22 cellular contexts compared by ENCODE assay signal in the genomic region with DNA sequence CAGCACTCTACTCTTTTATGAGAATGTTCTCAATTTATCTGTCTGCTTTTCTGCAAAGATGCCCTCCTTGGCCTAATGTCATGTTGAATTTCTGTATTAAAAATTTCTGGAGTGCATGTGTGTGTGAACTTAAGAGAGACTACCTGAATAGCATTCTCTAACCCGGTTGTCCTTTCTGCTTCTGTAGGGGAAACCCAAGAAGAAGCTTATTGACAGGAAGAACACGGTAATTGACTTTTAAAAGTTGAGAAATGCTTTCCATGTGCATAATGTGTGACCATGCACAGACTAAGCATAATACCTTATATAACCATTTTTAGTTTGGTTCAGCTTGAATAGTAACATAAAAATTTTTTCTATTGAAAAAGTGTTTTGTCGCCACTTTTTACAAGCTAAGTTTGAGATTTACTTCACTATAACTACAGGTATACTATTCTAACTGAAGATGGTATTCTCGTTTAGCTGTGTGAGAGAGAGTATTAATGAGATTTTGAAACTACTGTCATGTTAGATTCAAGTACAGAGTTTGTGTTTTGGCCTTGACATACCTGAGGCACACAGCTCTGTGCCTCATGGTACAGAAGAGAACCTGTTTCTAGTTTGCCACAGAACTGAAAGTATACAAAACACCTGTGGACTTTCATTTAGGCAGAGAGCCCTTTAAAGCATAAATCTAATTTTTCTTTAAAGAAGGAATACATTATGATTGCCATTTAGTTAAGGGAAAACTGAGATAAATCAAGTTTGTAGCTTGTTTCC.
"Had no signal": no experiment of that assay in that cellular context is flagged by ENCODE, and none has a peak within 500 bp of the region (broad histone marks: within the 10 kb centered on the region; RNA-seq: fewer than 3 reads in every experiment).

No MANE protein-coding gene starts in this region.

- H3K27ac Mint-ChIP-seq: activated CD4-positive, alpha-beta T cell treated with anti-CD3 and anti-CD28 coated beads for 36 hours; activated naive CD8-positive, alpha-beta T cell treated with anti-CD3 and anti-CD28 coated beads, Interleukin-2, amount 50 U/mL, for 24 hours; immature natural killer cell; nephron progenitor cell had no signal

- H3K27ac ChIP-seq: coronary artery, esophagus muscularis mucosa, hepatocyte, left lung, pancreas, psoas muscle, right atrium auricular region, stomach, transverse colon had no signal

- H3K4me3 ChIP-seq: coronary artery, esophagus muscularis mucosa, hepatocyte, left lung, pancreas, psoas muscle, right atrium auricular region, stomach, transverse colon had no signal

- H2AFZ ChIP-seq: hepatocyte had no signal

- H3K9me3 ChIP-seq: esophagus muscularis mucosa, left lung, pancreas, psoas muscle, right atrium auricular region, stomach, transverse colon had no signal

- H3K27me3 ChIP-seq: esophagus muscularis mucosa, hepatocyte, left lung, pancreas, right atrium auricular region, stomach, transverse colon had no signal

- H3K4me2 ChIP-seq: hepatocyte had no signal

- H3K27me3 Mint-ChIP-seq: activated CD4-positive, alpha-beta T cell treated with anti-CD3 and anti-CD28 coated beads for 36 hours; activated naive CD8-positive, alpha-beta T cell treated with anti-CD3 and anti-CD28 coated beads, Interleukin-2, amount 50 U/mL, for 24 hours had no signal

- H3K9me3 Mint-ChIP-seq: activated naive CD8-positive, alpha-beta T cell treated with anti-CD3 and anti-CD28 coated beads, Interleukin-2, amount 50 U/mL, for 24 hours; immature natural killer cell; nephron progenitor cell had no signal

- H3K4me3 Mint-ChIP-seq: activated CD4-positive, alpha-beta T cell treated with anti-CD3 and anti-CD28 coated beads for 36 hours; activated naive CD8-positive, alpha-beta T cell treated with anti-CD3 and anti-CD28 coated beads, Interleukin-2, amount 50 U/mL, for 24 hours; immature natural killer cell; nephron progenitor cell had no signal

- ATAC-seq: activated CD4-positive, alpha-beta T cell treated with anti-CD3 and anti-CD28 coated beads for 36 hours; activated naive CD8-positive, alpha-beta T cell treated with anti-CD3 and anti-CD28 coated beads, Interleukin-2, amount 50 U/mL, for 24 hours; left lung; psoas muscle had no signal

- H3K36me3 ChIP-seq: left lung, pancreas, right atrium auricular region had no signal

- DNase-seq: activated CD4-positive, alpha-beta T cell treated with anti-CD3 and anti-CD28 coated beads for 36 hours; activated CD4-positive, alpha-beta T cell treated with anti-CD3 and anti-CD28 coated beads, Interleukin-2, amount 50 U/mL, for 4 hours; activated CD8-positive, alpha-beta memory T cell treated with anti-CD3 and anti-CD28 coated beads, Interleukin-2, amount 50 U/mL, for 48 hours; activated effector memory CD4-positive, alpha-beta T cell treated with Interleukin-2 at 50 U/mL for 16 hours; activated naive CD4-positive, alpha-beta T cell treated with anti-CD3 and anti-CD28 coated beads, Interleukin-2, amount 50 U/mL, for 16 hours; activated naive CD8-positive, alpha-beta T cell treated with anti-CD3 and anti-CD28 coated beads, Interleukin-2, amount 50 U/mL, for 24 hours; activated T-cell treated with anti-CD3 and anti-CD28 coated beads, Interleukin-2, amount 50 U/mL, for 48 hours; cerebellar nuclear complex; glutamatergic neuron; immature natural killer cell; kidney glomerular epithelial cell; left lung; nephron progenitor cell; pancreas; psoas muscle; stimulated activated CD4-positive, alpha-beta T cell treated with anti-CD3 and anti-CD28 coated beads, Interleukin-4, amount 100 ng/mL, for 4 hours; stomach; transverse colon had no signal

- H3K79me2 ChIP-seq: hepatocyte had no signal

- H3K4me1 ChIP-seq: esophagus muscularis mucosa, left lung, pancreas, psoas muscle, right atrium auricular region, stomach, transverse colon had no signal

- H3K4me1 Mint-ChIP-seq: activated CD4-positive, alpha-beta T cell treated with anti-CD3 and anti-CD28 coated beads for 36 hours; activated naive CD8-positive, alpha-beta T cell treated with anti-CD3 and anti-CD28 coated beads, Interleukin-2, amount 50 U/mL, for 24 hours; immature natural killer cell; nephron progenitor cell had no signal
